In the genomic region with DNA sequence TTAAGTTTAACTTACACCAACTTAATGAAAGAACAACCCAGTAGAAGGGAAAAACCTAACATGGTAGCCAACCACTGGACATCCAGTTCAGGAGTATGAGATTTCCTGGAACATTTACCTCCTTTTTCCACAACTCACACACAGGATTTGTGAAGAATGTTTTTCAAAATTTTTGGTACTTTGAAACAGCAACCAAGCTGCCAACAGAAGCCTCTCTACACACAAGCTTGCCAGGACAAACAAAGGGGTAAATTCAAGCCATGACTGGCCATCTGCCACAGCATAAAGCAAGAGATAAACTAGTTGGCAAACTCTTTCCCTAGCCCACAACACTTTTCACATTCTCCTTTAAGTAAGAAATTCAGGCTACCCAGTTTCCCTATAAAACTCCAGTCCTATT, we compare ENCODE assay signal across 12 cellular contexts. TPM values are rescaled to one million over a fixed set of nuclear protein-coding genes. Genes with fewer than 3 reads are reported as not detected.
DNase-seq lines count a peak whose midpoint lies in the region; ATAC-seq and TF ChIP-seq lines count a peak whose summit lies in the region.
"Had no signal": no experiment of that assay in that cellular context is flagged by ENCODE, and none has a peak within 500 bp of the region (broad histone marks: within the 10 kb centered on the region; RNA-seq: fewer than 3 reads in every experiment).

No MANE protein-coding gene starts in this region.

- H3K9me3 ChIP-seq in right cardiac atrium (ENCODE audit: control insufficient read depth, low read length) (no peaks in the 10 kb centered on the region), thoracic aorta (no peaks in the 10 kb centered on the region), mucosa of descending colon (no peaks in the 10 kb centered on the region)

- peaks cover 12% of the 10 kb centered on the region for H3K36me3 Mint-ChIP-seq in activated naive CD8-positive, alpha-beta T cell treated with anti-CD3 and anti-CD28 coated beads for 36 hours
- no peaks in the 10 kb centered on the region for H3K36me3 Mint-ChIP-seq in stimulated activated naive B cell treated with anti-CD40 and anti-IgM and Interleukin-4, amounts not matched to agents 10 μg/mL and 1 μg/mL and 100 μg/mL, for 72 hours
- H3K36me3 Mint-ChIP-seq: WTC11 had no signal

- H3K27me3 ChIP-seq in right cardiac atrium (ENCODE audit: control insufficient read depth, insufficient read depth) (no peaks in the 10 kb centered on the region), thoracic aorta (replicated peaks; ENCODE audit: insufficient read depth) (no peaks in the 10 kb centered on the region)

- no peak overlapping the region for H3K4me3 Mint-ChIP-seq in activated naive CD8-positive, alpha-beta T cell treated with anti-CD3 and anti-CD28 coated beads for 36 hours
- H3K4me3 Mint-ChIP-seq in stimulated activated naive B cell treated with anti-CD40 and anti-IgM and Interleukin-4, amounts not matched to agents 10 μg/mL and 1 μg/mL and 100 μg/mL, for 72 hours, result no peak overlapping the region
- H3K4me3 Mint-ChIP-seq: WTC11 had no signal

- H3K4me1 Mint-ChIP-seq in activated naive CD8-positive, alpha-beta T cell treated with anti-CD3 and anti-CD28 coated beads for 36 hours, result peaks cover 71% of the 10 kb centered on the region
- H3K4me1 Mint-ChIP-seq in stimulated activated naive B cell treated with anti-CD40 and anti-IgM and Interleukin-4, amounts not matched to agents 10 μg/mL and 1 μg/mL and 100 μg/mL, for 72 hours, result peaks cover 27 to 32% of the 10 kb centered on the region in 2 donors
- H3K4me1 Mint-ChIP-seq: WTC11 had no signal

- peak overlapping the region; percentile 27 for H3K27ac Mint-ChIP-seq in activated naive CD8-positive, alpha-beta T cell treated with anti-CD3 and anti-CD28 coated beads for 36 hours
- H3K27ac Mint-ChIP-seq in stimulated activated naive B cell treated with anti-CD40 and anti-IgM and Interleukin-4, amounts not matched to agents 10 μg/mL and 1 μg/mL and 100 μg/mL, for 72 hours, result no peak overlapping the region
- H3K27ac Mint-ChIP-seq: WTC11 had no signal

- ATAC-seq in Right ventricle myocardium superior (ENCODE audit: poor library complexity) (peak; percentile 24), Right ventricle myocardium inferior (no peak), right cardiac atrium (peak; percentile 55 to 63), thoracic aorta (ENCODE audit: insufficient number of reproducible peaks, low FRiP score, low read depth) (peak; percentile 53), mucosa of descending colon (no peak)
- no peak for ATAC-seq in stimulated activated naive B cell treated with anti-CD40 and anti-IgM and Interleukin-4, amounts not matched to agents 10 μg/mL and 1 μg/mL and 100 μg/mL, for 72 hours (replicated peaks)
- ATAC-seq: WTC11 had no signal

- no peaks in the 10 kb centered on the region for H3K27me3 Mint-ChIP-seq in activated naive CD8-positive, alpha-beta T cell treated with anti-CD3 and anti-CD28 coated beads for 36 hours
- H3K27me3 Mint-ChIP-seq in stimulated activated naive B cell treated with anti-CD40 and anti-IgM and Interleukin-4, amounts not matched to agents 10 μg/mL and 1 μg/mL and 100 μg/mL, for 72 hours, result no peaks in the 10 kb centered on the region

- no peaks in the 10 kb centered on the region for H3K9me3 Mint-ChIP-seq in activated naive CD8-positive, alpha-beta T cell treated with anti-CD3 and anti-CD28 coated beads for 36 hours
- no peaks in the 10 kb centered on the region for H3K9me3 Mint-ChIP-seq in stimulated activated naive B cell treated with anti-CD40 and anti-IgM and Interleukin-4, amounts not matched to agents 10 μg/mL and 1 μg/mL and 100 μg/mL, for 72 hours
- H3K9me3 Mint-ChIP-seq: WTC11 had no signal

- H3K27ac ChIP-seq in right cardiac atrium (ENCODE audit: low read length) (no peak overlapping the region), thoracic aorta (peak overlapping the region in 1 of 2 donors; percentile 41)
- H3K27ac ChIP-seq: SK-N-MC had no signal

- H3K4me3 ChIP-seq in right cardiac atrium (ENCODE audit: low read length) (no peak overlapping the region), thoracic aorta (no peak overlapping the region), mucosa of descending colon (no peak overlapping the region)
- H3K4me3 ChIP-seq: SK-N-MC had no signal

- intact Hi-C loops in Right ventricle myocardium superior (cut with DNase I), result no loop called here
- intact Hi-C loops in Right ventricle myocardium inferior (cut with DNase I), result no loop called here
- intact Hi-C loops in right cardiac atrium (cut with DNase I), result no loop called here
- intact Hi-C loops in mucosa of descending colon (cut with DNase I, micrococcal nuclease), result no loop called here

- DNase-seq in Right ventricle myocardium superior (no peak), Right ventricle myocardium inferior (ENCODE audit: missing footprints) (no peak), right cardiac atrium (peak in 1 of 3 donors; percentile 22), thoracic aorta (ENCODE audit: low spot score) (no peak), mucosa of descending colon (no peak), LoVo (ENCODE audit: low spot score) (no peak)
- no peak for DNase-seq in activated naive CD8-positive, alpha-beta T cell treated with anti-CD3 and anti-CD28 coated beads for 36 hours
- no peak for DNase-seq in stimulated activated naive B cell treated with anti-CD40 and anti-IgM and Interleukin-4, amounts not matched to agents 10 μg/mL and 1 μg/mL and 100 μg/mL, for 72 hours
- DNase-seq: NCI-H146, NCI-H774 had no signal

- no peak for TF ChIP-seq CTCF in thoracic aorta (IDR thresholded peaks at IDR 0.05)
- no peak for TF ChIP-seq CTCF in mucosa of descending colon (IDR thresholded peaks at IDR 0.05)

- H3K4me1 ChIP-seq in right cardiac atrium (ENCODE audit: control insufficient read depth, insufficient read depth, low read length) (peaks cover 21% of the 10 kb centered on the region), thoracic aorta (ENCODE audit: control insufficient read depth in 1 of 2, low read depth in 2 of 2) (peaks cover 17 to 31% of the 10 kb centered on the region in 2 donors), mucosa of descending colon (ENCODE audit: low read depth) (peaks cover 41% of the 10 kb centered on the region)

- H3K36me3 ChIP-seq in thoracic aorta, result no peaks in the 10 kb centered on the region
- H3K36me3 ChIP-seq in mucosa of descending colon (ENCODE audit: low read depth), result no peaks in the 10 kb centered on the region

RNA-seq across cellular contexts. Expression of gene MGAT4A, which starts 21.4 kb away (rescaled TPM):
- 20.0 TPM for total RNA-seq in Right ventricle myocardium superior
- 19.3 TPM for total RNA-seq in Right ventricle myocardium inferior
- total RNA-seq in activated naive CD8-positive, alpha-beta T cell treated with anti-CD3 and anti-CD28 coated beads for 36 hours, result 10 to 100 TPM; 45.1 to 49.3 TPM
- 10 to 100 TPM; 23.5 to 37.2 (median 26.1) TPM for total RNA-seq in right cardiac atrium
- polyA plus RNA-seq in right cardiac atrium, result 5.2 TPM
- 10 to 100 TPM; 44.0 to 80.8 TPM for total RNA-seq in thoracic aorta
- 100 to 1,000 TPM in 2 of 3 donors, 10 to 100 TPM in 1; 73.8 to 158 (median 138) TPM for total RNA-seq in mucosa of descending colon

Comparison
In these comparisons a context has a peak if more than half of its experiments do, and no peak if none do; other contexts are left out.
1. ATAC-seq: peak in Right ventricle myocardium superior (single experiment), right cardiac atrium (2 of 2) and thoracic aorta (single experiment); none in Right ventricle myocardium inferior (single experiment), mucosa of descending colon (single experiment) and stimulated activated naive B cell treated with anti-CD40 and anti-IgM and Interleukin-4, amounts not matched to agents 10 μg/mL and 1 μg/mL and 100 μg/mL, for 72 hours (0 of 2).